Comparison of ENCODE assay signal across 1 cellular context in the genomic region with DNA sequence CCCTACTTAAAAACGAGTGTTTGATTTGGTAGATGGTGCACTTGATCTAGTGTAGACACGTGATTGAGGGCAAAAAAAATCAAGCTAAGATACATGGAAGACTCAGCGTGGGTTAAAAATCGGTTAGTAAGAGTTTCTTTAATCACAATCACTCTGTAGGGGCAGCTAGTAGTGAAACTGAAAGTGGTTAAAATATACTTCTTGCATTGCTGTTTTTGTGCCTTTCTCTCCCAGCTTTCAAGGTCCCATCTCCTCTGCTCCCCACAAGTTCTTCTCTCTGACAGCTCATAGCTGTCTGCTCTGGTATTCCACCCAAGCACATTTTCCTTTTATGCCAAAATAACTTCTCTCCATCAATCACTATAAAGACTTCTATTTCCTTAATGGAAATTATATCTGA.
TF ChIP-seq lines count a peak whose summit lies in the region.

No MANE protein-coding gene starts in this region.

TF ChIP-seq in GM23338, 12 proteins besides CTCF, POLR2A, EP300 and RAD21 (continued from another document):
- TF ChIP-seq CREB1 (CRISPR knock-in tag; IDR thresholded peaks at IDR 0.05; ENCODE audit: low read depth) = no peak
- no peak for TF ChIP-seq REST (IDR thresholded peaks at IDR 0.05; ENCODE audit: unreplicated experiment)
- no peak for TF ChIP-seq EZH2 (IDR thresholded peaks at IDR 0.05; ENCODE audit: low read depth, unreplicated experiment)
- no peak for TF ChIP-seq NANOG (IDR thresholded peaks at IDR 0.05; ENCODE audit: borderline replicate concordance)
- TF ChIP-seq EZH2phosphoT487 (IDR thresholded peaks at IDR 0.05; ENCODE audit: unreplicated experiment) = no peak
- TF ChIP-seq, protein P1, sequence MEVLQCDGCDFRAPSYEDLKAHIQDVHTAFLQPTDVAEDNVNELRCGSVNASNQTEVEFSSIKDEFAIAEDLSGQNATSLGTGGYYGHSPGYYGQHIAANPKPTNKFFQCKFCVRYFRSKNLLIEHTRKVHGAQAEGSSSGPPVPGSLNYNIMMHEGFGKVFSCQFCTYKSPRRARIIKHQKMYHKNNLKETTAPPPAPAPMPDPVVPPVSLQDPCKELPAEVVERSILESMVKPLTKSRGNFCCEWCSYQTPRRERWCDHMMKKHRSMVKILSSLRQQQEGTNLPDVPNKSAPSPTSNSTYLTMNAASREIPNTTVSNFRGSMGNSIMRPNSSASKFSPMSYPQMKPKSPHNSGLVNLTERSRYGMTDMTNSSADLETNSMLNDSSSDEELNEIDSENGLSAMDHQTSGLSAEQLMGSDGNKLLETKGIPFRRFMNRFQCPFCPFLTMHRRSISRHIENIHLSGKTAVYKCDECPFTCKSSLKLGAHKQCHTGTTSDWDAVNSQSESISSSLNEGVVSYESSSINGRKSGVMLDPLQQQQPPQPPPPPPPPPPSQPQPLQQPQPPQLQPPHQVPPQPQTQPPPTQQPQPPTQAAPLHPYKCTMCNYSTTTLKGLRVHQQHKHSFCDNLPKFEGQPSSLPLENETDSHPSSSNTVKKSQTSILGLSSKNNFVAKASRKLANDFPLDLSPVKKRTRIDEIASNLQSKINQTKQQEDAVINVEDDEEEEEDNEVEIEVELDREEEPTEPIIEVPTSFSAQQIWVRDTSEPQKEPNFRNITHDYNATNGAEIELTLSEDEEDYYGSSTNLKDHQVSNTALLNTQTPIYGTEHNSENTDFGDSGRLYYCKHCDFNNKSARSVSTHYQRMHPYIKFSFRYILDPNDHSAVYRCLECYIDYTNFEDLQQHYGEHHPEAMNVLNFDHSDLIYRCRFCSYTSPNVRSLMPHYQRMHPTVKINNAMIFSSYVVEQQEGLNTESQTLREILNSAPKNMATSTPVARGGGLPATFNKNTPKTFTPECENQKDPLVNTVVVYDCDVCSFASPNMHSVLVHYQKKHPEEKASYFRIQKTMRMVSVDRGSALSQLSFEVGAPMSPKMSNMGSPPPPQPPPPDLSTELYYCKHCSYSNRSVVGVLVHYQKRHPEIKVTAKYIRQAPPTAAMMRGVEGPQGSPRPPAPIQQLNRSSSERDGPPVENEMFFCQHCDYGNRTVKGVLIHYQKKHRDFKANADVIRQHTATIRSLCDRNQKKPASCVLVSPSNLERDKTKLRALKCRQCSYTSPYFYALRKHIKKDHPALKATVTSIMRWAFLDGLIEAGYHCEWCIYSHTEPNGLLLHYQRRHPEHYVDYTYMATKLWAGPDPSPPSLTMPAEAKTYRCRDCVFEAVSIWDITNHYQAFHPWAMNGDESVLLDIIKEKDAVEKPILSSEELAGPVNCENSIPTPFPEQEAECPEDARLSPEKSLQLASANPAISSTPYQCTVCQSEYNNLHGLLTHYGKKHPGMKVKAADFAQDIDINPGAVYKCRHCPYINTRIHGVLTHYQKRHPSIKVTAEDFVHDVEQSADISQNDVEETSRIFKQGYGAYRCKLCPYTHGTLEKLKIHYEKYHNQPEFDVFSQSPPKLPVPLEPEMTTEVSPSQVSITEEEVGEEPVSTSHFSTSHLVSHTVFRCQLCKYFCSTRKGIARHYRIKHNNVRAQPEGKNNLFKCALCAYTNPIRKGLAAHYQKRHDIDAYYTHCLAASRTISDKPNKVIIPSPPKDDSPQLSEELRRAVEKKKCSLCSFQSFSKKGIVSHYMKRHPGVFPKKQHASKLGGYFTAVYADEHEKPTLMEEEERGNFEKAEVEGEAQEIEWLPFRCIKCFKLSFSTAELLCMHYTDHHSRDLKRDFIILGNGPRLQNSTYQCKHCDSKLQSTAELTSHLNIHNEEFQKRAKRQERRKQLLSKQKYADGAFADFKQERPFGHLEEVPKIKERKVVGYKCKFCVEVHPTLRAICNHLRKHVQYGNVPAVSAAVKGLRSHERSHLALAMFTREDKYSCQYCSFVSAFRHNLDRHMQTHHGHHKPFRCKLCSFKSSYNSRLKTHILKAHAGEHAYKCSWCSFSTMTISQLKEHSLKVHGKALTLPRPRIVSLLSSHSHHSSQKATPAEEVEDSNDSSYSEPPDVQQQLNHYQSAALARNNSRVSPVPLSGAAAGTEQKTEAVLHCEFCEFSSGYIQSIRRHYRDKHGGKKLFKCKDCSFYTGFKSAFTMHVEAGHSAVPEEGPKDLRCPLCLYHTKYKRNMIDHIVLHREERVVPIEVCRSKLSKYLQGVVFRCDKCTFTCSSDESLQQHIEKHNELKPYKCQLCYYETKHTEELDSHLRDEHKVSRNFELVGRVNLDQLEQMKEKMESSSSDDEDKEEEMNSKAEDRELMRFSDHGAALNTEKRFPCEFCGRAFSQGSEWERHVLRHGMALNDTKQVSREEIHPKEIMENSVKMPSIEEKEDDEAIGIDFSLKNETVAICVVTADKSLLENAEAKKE (CRISPR knock-in tag; IDR thresholded peaks at IDR 0.05) = no peak
- no peak for TF ChIP-seq JUNB (IDR thresholded peaks at IDR 0.05; ENCODE audit: unreplicated experiment)
TF ChIP-seq in GM23338: peak in this region for 0.
